9 cellular contexts compared by ENCODE assay signal in genomic region chr6:79079425-79080130, GRCh38. TPM values are rescaled to one million over a fixed set of nuclear protein-coding genes. Genes with fewer than 3 reads are reported as not detected.
DNase-seq lines count a peak whose midpoint lies in the region; ATAC-seq, FAIRE-seq and TF ChIP-seq lines count a peak whose summit lies in the region.
"Had no signal": no experiment of that assay in that cellular context is flagged by ENCODE, and none has a peak within 500 bp of the region (broad histone marks: within the 10 kb centered on the region; RNA-seq: fewer than 3 reads in every experiment).

No MANE protein-coding gene starts in this region.

- H3K36me3 Mint-ChIP-seq in T-helper 1 cell treated with Interleukin-12 subunit alpha and Interleukin-12 subunit beta and Interleukin-4 antibody, amounts not matched to agents 30 μg/mL and 1 μg/mL, for 36 hours (ENCODE audit: low read depth), result peaks cover 7% of the 10 kb centered on the region
- no peaks in the 10 kb centered on the region for H3K36me3 Mint-ChIP-seq in endodermal cell (ENCODE audit: low read depth)

- H3K27me3 Mint-ChIP-seq in T-helper 1 cell treated with Interleukin-12 subunit alpha and Interleukin-12 subunit beta and Interleukin-4 antibody, amounts not matched to agents 30 μg/mL and 1 μg/mL, for 36 hours (ENCODE audit: low read depth), result peaks cover 37% of the 10 kb centered on the region
- H3K27me3 Mint-ChIP-seq in endodermal cell (ENCODE audit: insufficient read depth), result no peaks in the 10 kb centered on the region

- peak overlapping the region; percentile 94 for H3K27ac Mint-ChIP-seq in T-helper 1 cell treated with Interleukin-12 subunit alpha and Interleukin-12 subunit beta and Interleukin-4 antibody, amounts not matched to agents 30 μg/mL and 1 μg/mL, for 36 hours
- H3K27ac Mint-ChIP-seq in endodermal cell, result peak overlapping the region; percentile 98

- H3K27ac ChIP-seq in Panc1 (ENCODE audit: low read length), result peak overlapping the region; percentile 98
- H3K27ac ChIP-seq in endodermal cell (ENCODE audit: low read depth, low read length), result no peak overlapping the region
- peak overlapping the region; percentile 94 to 99 (median 98) for H3K27ac ChIP-seq in pancreas

- no TSS peak for BruUV-seq in Panc1 (replicated peaks; lab: Mats Ljungman, UMichigan)

- ATAC-seq in Panc1 (no peak), pancreas (no peak), HG02623 (IDR thresholded peaks at IDR 0.05; ENCODE audit: unreplicated experiment) (no peak)

- CTCF ChIA-PET in Panc1 (lab: Charles Lee), result interaction anchor here (0.6 kb wide), 1 partner anchor 31 kb away, joined by 3 read pairs; no protein-coding TSS in a partner anchor

- peak overlapping the region; percentile 91 for H3K4me3 Mint-ChIP-seq in T-helper 1 cell treated with Interleukin-12 subunit alpha and Interleukin-12 subunit beta and Interleukin-4 antibody, amounts not matched to agents 30 μg/mL and 1 μg/mL, for 36 hours
- peak overlapping the region; percentile 88 for H3K4me3 Mint-ChIP-seq in endodermal cell

- peaks cover under 1% of the 10 kb centered on the region; the same call in 1 of the 2 replicates for H3K36me3 ChIP-seq in Panc1 (ENCODE audit: control insufficient read depth, insufficient read depth, low read length)
- no peaks in the 10 kb centered on the region for H3K36me3 ChIP-seq in endodermal cell (ENCODE audit: control insufficient read depth, insufficient read depth, low read length)
- no peaks in the 10 kb centered on the region for H3K36me3 ChIP-seq in pancreas

- H3K9ac ChIP-seq in endodermal cell (ENCODE audit: extremely low read depth, low read length, poor library complexity, severe bottlenecking), result peak overlapping the region; percentile 66

- TF ChIP-seq CTCF in Panc1 (IDR thresholded peaks at IDR 0.05) (no peak), endodermal cell (conservative IDR thresholded peaks at IDR 0.05) (no peak), pancreas (IDR thresholded peaks at IDR 0.05) (no peak)

- H3K27me3 ChIP-seq in Panc1 (ENCODE audit: control insufficient read depth, insufficient read depth, low read length) (no peaks in the 10 kb centered on the region), endodermal cell (ENCODE audit: control insufficient read depth, insufficient read depth, low read length, poor library complexity, severe bottlenecking) (no peaks in the 10 kb centered on the region), pancreas (no peaks in the 10 kb centered on the region)

- H3K9me3 ChIP-seq in Panc1 (ENCODE audit: control insufficient read depth, insufficient read depth, low read depth, low read length) (no peaks in the 10 kb centered on the region), endodermal cell (ENCODE audit: control insufficient read depth, low read length) (no peaks in the 10 kb centered on the region), pancreas (no peaks in the 10 kb centered on the region)

- WGBS in endodermal cell (ENCODE audit: insufficient coverage in 1 of 2, insufficient read length in 1 of 2), 2 experiments, result 10 to 15% methylated on average over 2 to 5 of the region's 6 CpGs
- WGBS in pancreas, 2 donors, result 8 to 9% methylated on average over 6 of the region's 6 CpGs

- DNase-seq in T-helper 1 cell (no peak), Panc1 (ENCODE audit: low read depth, low spot score) (no peak), endodermal cell (no peak), pancreas (no peak), SHP77 (lab: John Stamatoyannopoulos, UW) (no peak)
- DNase-seq in stimulated activated CD8-positive, alpha-beta memory T cell treated with anti-CD3 and anti-CD28 coated beads, Interleukin-4, amount 100 ng/mL, for 48 hours, result no peak

- intact Hi-C loops in Panc1 (cut with micrococcal nuclease; ENCODE audit: unreplicated experiment) (loop anchor here (5.0 kb wide), 1 partner anchor 153 kb away; the partner anchor contains the start of gene HMGN3), pancreas (cut with DNase I) (no loop called here)

- peak; percentile 23 for FAIRE-seq in pancreas (lab: Jason Lieb, UNC)
- FAIRE-seq: endometrium had no signal

- peaks cover 32% of the 10 kb centered on the region for H3K4me1 Mint-ChIP-seq in T-helper 1 cell treated with Interleukin-12 subunit alpha and Interleukin-12 subunit beta and Interleukin-4 antibody, amounts not matched to agents 30 μg/mL and 1 μg/mL, for 36 hours (ENCODE audit: low read depth)
- H3K4me1 Mint-ChIP-seq in endodermal cell, result peaks cover 32% of the 10 kb centered on the region

- POLR2A ChIA-PET in Panc1 (lab: Charles Lee), result no interaction called here

- H3K4me3 ChIP-seq in Panc1 (ENCODE audit: low read depth in 2 of 2, low read length in 2 of 2), result peak overlapping the region; percentile 84 to 87; a peak in 3 of 4 replicates
- peak overlapping the region; percentile 99 for H3K4me3 ChIP-seq in endodermal cell (ENCODE audit: low read length)
- peak overlapping the region; percentile 80 to 92 (median 84) for H3K4me3 ChIP-seq in pancreas

- in situ Hi-C loops in Panc1 (cut with HindIII; ENCODE audit: low pct_unique_long_range_greater_than_20kb, low sequenced_read_pairs), result no loop called here

- peaks cover 20% of the 10 kb centered on the region for H3K4me1 ChIP-seq in Panc1 (ENCODE audit: control insufficient read depth, insufficient read depth, low read length)
- H3K4me1 ChIP-seq in endodermal cell (ENCODE audit: control insufficient read depth, insufficient read depth, low read length), result no peaks in the 10 kb centered on the region
- peaks cover 3 to 21% (median 21%) of the 10 kb centered on the region in 3 donors for H3K4me1 ChIP-seq in pancreas

- no peaks in the 10 kb centered on the region for H3K9me3 Mint-ChIP-seq in T-helper 1 cell treated with Interleukin-12 subunit alpha and Interleukin-12 subunit beta and Interleukin-4 antibody, amounts not matched to agents 30 μg/mL and 1 μg/mL, for 36 hours
- no peaks in the 10 kb centered on the region for H3K9me3 Mint-ChIP-seq in endodermal cell

RNA-seq across cellular contexts. Expression of gene PHIP, which starts 1.5 kb away (rescaled TPM):
- total RNA-seq in Panc1 (2021; ENCODE audit: unreplicated experiment) (28.0 TPM), endodermal cell (10 to 100 TPM; 49.8 to 59.7 TPM), pancreas (10 to 100 TPM in 5 of 6 donors, 1 to 10 TPM in 1; 8.9 to 17.9 (median 11.6) TPM)
- polyA plus RNA-seq in Panc1 (2012; ENCODE audit: insufficient read length), result 7.8 TPM
- 38.1 TPM for polyA plus RNA-seq in endodermal cell (2013, experiment 1 of 2)
- polyA plus RNA-seq in endodermal cell (2013, experiment 2 of 2), result 38.4 TPM
- 10 to 100 TPM in 1 of 2 donors, 1 to 10 TPM in 1; 8.3 to 11.2 TPM for polyA plus RNA-seq in pancreas
